17 cellular contexts compared by ENCODE assay signal in the genomic region with DNA sequence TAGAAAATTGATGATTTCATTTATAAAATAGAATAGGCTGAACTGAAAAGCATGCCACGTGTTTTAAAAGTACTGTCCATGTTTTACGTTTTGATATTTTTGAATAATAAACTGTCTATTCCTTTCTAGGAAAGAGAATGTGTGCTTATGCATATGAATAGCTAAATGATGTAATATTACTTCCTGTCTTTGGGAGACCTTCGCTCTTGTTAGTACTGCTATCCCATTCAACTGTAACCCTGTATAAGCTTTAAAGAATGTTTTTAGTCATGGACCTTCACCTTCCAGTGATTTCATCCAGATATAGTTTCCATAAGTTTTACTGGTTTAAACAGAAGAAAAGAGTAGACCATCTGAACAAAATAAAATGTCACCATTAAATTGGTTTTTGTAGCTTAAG.
"Had no signal": no experiment of that assay in that cellular context is flagged by ENCODE, and none has a peak within 500 bp of the region (broad histone marks: within the 10 kb centered on the region; RNA-seq: fewer than 3 reads in every experiment).

No MANE protein-coding gene starts in this region.

- H3K27me3 ChIP-seq: adrenal gland, colonic mucosa, gastroesophageal sphincter, neural progenitor cell, sigmoid colon, testis had no signal

- H3K36me3 ChIP-seq: adrenal gland, colonic mucosa, gastroesophageal sphincter, neural progenitor cell, sigmoid colon had no signal

- H2AFZ ChIP-seq: neural progenitor cell, parathyroid adenoma had no signal

- H3K27ac ChIP-seq: adrenal gland, colonic mucosa, gastroesophageal sphincter, neural progenitor cell, parathyroid adenoma, sigmoid colon, testis had no signal

- DNase-seq: activated CD4-positive, alpha-beta T cell treated with anti-CD3 and anti-CD28 coated beads, Interleukin-2, amount 50 U/mL, for 4 hours; activated gamma-delta T cell; adrenal gland; central memory CD4-positive, alpha-beta T cell; colonic mucosa; left cardiac atrium; mesendoderm; naive thymus-derived CD4-positive, alpha-beta T cell; sigmoid colon; stimulated activated CD4-positive, alpha-beta T cell treated with anti-CD3 and anti-CD28 coated beads, Interleukin-4, amount 100 ng/mL, for 24 hours; T-helper 2 cell; testis had no signal

- H3K4me1 ChIP-seq: adrenal gland, colonic mucosa, gastroesophageal sphincter, neural progenitor cell, parathyroid adenoma, testis had no signal

- H3K4me2 ChIP-seq: neural progenitor cell had no signal

- ATAC-seq: activated naive CD4-positive, alpha-beta T cell treated with anti-CD3 and anti-CD28 coated beads, Interleukin-2, amount 50 U/mL, for 72 hours; gastroesophageal sphincter; left cardiac atrium; naive thymus-derived CD4-positive, alpha-beta T cell; stimulated activated effector memory CD8-positive, alpha-beta T cell treated with anti-CD3 and anti-CD28 coated beads, Interleukin-12 subunit alpha, Interleukin-12 subunit beta, amount 100 ng/mL, for 72 hours had no signal

- H3K4me3 ChIP-seq: adrenal gland, colonic mucosa, gastroesophageal sphincter, neural progenitor cell, sigmoid colon, testis had no signal

- H3K9me3 ChIP-seq: adrenal gland, colonic mucosa, gastroesophageal sphincter, sigmoid colon, testis had no signal

- H3K9ac ChIP-seq: neural progenitor cell, parathyroid adenoma had no signal
